17 cellular contexts compared by ENCODE assay signal in the genomic region with DNA sequence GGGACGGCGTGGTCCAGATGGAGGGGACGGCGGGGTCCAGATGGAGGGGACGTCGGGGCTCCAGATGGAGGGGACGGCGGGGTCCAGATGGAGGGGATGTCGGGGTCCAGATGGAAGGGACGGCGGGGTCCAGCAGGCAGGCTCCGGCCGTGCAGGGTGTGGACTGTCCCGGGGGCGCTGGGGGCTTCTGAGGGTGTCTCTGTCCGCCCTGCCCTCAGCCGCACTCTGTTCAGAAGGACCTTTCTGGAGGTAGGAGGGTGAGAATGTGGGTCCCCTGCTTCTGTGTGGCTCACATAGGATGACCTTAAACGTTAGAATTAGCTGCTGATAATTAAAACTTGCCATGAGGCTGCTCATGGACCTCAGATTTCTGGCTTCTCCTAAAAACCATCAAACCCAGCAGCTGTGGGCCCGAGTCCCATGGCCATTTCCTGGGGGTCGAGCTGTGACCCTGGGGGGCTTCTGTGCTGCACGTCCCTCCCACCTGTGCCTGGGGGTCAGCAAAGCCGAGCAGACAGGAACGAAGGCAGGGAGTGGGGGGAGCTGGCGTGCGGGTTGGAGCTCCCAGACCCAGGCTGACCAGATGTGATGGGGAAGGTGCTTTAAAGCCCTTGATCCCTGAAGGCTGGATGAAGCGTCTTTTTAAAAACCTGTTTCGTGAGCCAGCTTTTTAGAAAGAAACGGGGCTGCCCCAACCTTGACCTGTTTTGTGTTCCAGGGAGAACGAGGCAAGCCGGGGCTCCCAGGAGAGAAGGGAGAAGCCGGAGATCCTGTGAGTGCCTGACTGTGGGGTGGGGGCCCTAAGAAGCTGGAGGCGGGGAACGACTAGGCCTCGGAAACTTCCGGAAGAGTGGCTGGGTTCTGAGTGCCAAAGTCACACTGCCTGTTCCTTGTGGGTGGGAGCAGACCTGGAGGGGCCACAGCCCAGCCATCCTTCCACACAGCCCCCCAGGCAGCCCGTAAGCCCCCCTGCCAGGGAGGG. TPM values are rescaled to one million over a fixed set of nuclear protein-coding genes. Genes with fewer than 3 reads are reported as not detected.
DNase-seq lines count a peak whose midpoint lies in the region; ATAC-seq and TF ChIP-seq lines count a peak whose summit lies in the region.
"Had no signal": no experiment of that assay in that cellular context is flagged by ENCODE, and none has a peak within 500 bp of the region (broad histone marks: within the 10 kb centered on the region; RNA-seq: fewer than 3 reads in every experiment).

No MANE protein-coding gene starts in this region.

- H4K91ac ChIP-seq in neuronal stem cell (ENCODE audit: low read depth, low read length, poor library complexity), result no peak overlapping the region

- H3K4ac ChIP-seq in neuronal stem cell (ENCODE audit: low read length), result no peak overlapping the region

- no CpG with 5 or more reads among the region's 36 CpGs for WGBS in neuronal stem cell (ENCODE audit: extremely low coverage in 2 of 2, insufficient read length in 2 of 2, insufficient replicate concordance in 1 of 2), 2 donors

- H4K8ac ChIP-seq in neuronal stem cell (ENCODE audit: low read depth, low read length), result peak overlapping the region; percentile 43

- intact Hi-C loops in left ventricle myocardium superior (cut with micrococcal nuclease), result no loop called here
- intact Hi-C loops in left cardiac atrium (cut with DNase I), result no loop called here
- intact Hi-C loops in uterus (cut with DNase I; ENCODE audit: low total_unique reads), result no loop called here

- peaks cover 84% of the 10 kb centered on the region for H3K36me3 ChIP-seq in adipocyte (ENCODE audit: control insufficient read depth, insufficient read depth, low read length, severe bottlenecking)
- H3K36me3 ChIP-seq in neuronal stem cell (replicated peaks in 1 of 2; ENCODE audit: control insufficient read depth in 2 of 2, insufficient read depth in 2 of 2, low read length in 2 of 2), result peaks cover 8 to 68% of the 10 kb centered on the region in 2 donors
- H3K36me3 ChIP-seq in uterus, result no peaks in the 10 kb centered on the region

- H2BK12ac ChIP-seq in neuronal stem cell (ENCODE audit: low read length), result no peak overlapping the region

- DNase-seq in left ventricle myocardium superior (peak; percentile 25), left cardiac atrium (no peak), adipocyte (ENCODE audit: low read depth) (no peak), neuronal stem cell (ENCODE audit: low spot score) (no peak), uterus (peak; percentile 14 to 15), amniotic stem cell (lab: John Stamatoyannopoulos, UW) (no peak)
- no peak for DNase-seq in activated CD4-positive, CD25-positive, alpha-beta regulatory T cell treated with anti-CD3 and anti-CD28 coated beads, Interleukin-2, amount 50 U/mL, for 72 hours
- DNase-seq: activated CD4-positive, alpha-beta T cell treated with anti-CD3 and anti-CD28 coated beads, Interleukin-2, amount 50 U/mL, for 4 hours; amygdala; effector memory CD4-positive, alpha-beta T cell; GOT3; NCI-H1417 treated with DMSO at 0.1 percent for 48 hours; NCI-H2171; stimulated activated naive CD4-positive, alpha-beta T cell had no signal

- no peak overlapping the region for H2AFZ ChIP-seq in neuronal stem cell (ENCODE audit: low read length)

- H3K18ac ChIP-seq in neuronal stem cell (ENCODE audit: low read length), result no peak overlapping the region

- H3K4me1 ChIP-seq in adipocyte (ENCODE audit: control insufficient read depth, insufficient read depth, low read length) (peaks cover 62% of the 10 kb centered on the region), neuronal stem cell (ENCODE audit: control insufficient read depth in 2 of 2, insufficient read depth in 1 of 2, low read depth in 1 of 2, low read length in 2 of 2) (no peaks in the 10 kb centered on the region), uterus (peaks cover 0 to 6% of the 10 kb centered on the region in 2 donors)

- H3K4me3 ChIP-seq in adipocyte (ENCODE audit: low read length), result no peak overlapping the region
- no peak overlapping the region for H3K4me3 ChIP-seq in neuronal stem cell (ENCODE audit: low read length in 2 of 2)
- no peak overlapping the region for H3K4me3 ChIP-seq in uterus

- no peak overlapping the region for H2BK5ac ChIP-seq in neuronal stem cell (ENCODE audit: low read length)

- H3K27me3 ChIP-seq in adipocyte (replicated peaks; ENCODE audit: control insufficient read depth, insufficient read depth, low read length) (no peaks in the 10 kb centered on the region), neuronal stem cell (ENCODE audit: control insufficient read depth in 3 of 3, insufficient read depth in 3 of 3, low read depth in 1 of 3, low read length in 3 of 3) (no peaks in the 10 kb centered on the region), uterus (no peaks in the 10 kb centered on the region)

- no peak for TF ChIP-seq CTCF in uterus (IDR thresholded peaks at IDR 0.05)

- ATAC-seq in left ventricle myocardium superior (no peak), left cardiac atrium (no peak), esophagus mucosa (no peak)
- ATAC-seq: activated T-cell treated with anti-CD3 and anti-CD28 coated beads, Interleukin-2, amount 50 U/mL, for 72 hours; Panc1 had no signal

- H3K79me1 ChIP-seq in neuronal stem cell (ENCODE audit: low read depth, low read length), result peaks cover 5% of the 10 kb centered on the region

- no peak for TF ChIP-seq POLR2A in uterus (IDR thresholded peaks at IDR 0.05)

- H3K27ac ChIP-seq in neuronal stem cell (replicated peaks; ENCODE audit: low read length) (no peak overlapping the region), uterus (peak overlapping the region; percentile 9 to 78)

- H3K23ac ChIP-seq in neuronal stem cell (ENCODE audit: low read depth, low read length, poor library complexity), result no peak overlapping the region

- H2BK120ac ChIP-seq in neuronal stem cell (ENCODE audit: low read depth, low read length), result no peak overlapping the region

- no peak overlapping the region for H3K14ac ChIP-seq in neuronal stem cell (ENCODE audit: low read length)

- H3K9ac ChIP-seq in adipocyte (ENCODE audit: low read length) (peak overlapping the region; percentile 80), neuronal stem cell (ENCODE audit: low read depth, low read length, poor library complexity) (no peak overlapping the region)

- no peak overlapping the region for H2BK15ac ChIP-seq in neuronal stem cell (ENCODE audit: low read length)

- H2AK5ac ChIP-seq in neuronal stem cell (ENCODE audit: low read depth, low read length), result no peak overlapping the region

- no peak overlapping the region for H3K4me2 ChIP-seq in neuronal stem cell (ENCODE audit: insufficient read depth, low read length, poor library complexity, severe bottlenecking)

- H3K9me3 ChIP-seq in adipocyte (ENCODE audit: control insufficient read depth, low read length), result no peaks in the 10 kb centered on the region
- H3K9me3 ChIP-seq in neuronal stem cell (replicated peaks in 1 of 2; ENCODE audit: control insufficient read depth in 2 of 2, insufficient read depth in 1 of 2, low read depth in 1 of 2, low read length in 2 of 2), result no peaks in the 10 kb centered on the region
- no peaks in the 10 kb centered on the region for H3K9me3 ChIP-seq in uterus

RNA-seq across cellular contexts. Expression of gene COL6A1, which starts 7.1 kb away (rescaled TPM):
- total RNA-seq in left ventricle myocardium superior (188 TPM), left cardiac atrium (100 to 1,000 TPM; 244 to 247 TPM), uterus (1,000 to 10,000 TPM in 1 of 4 donors, 100 to 1,000 TPM in 3; 621 to 1,160 (median 804) TPM), esophagus mucosa (17.8 TPM)
- 54.3 TPM for polyA plus RNA-seq in neuronal stem cell (2013, experiment 1 of 2)
- 53.4 TPM for polyA plus RNA-seq in neuronal stem cell (2013, experiment 2 of 2)

Comparison
In these comparisons a context has a peak if more than half of its experiments do, and no peak if none do; other contexts are left out.
1. DNase-seq: peak in left ventricle myocardium superior (single experiment) and uterus (2 of 2); none in left cardiac atrium (single experiment), adipocyte (single experiment), neuronal stem cell (single experiment), activated CD4-positive, CD25-positive, alpha-beta regulatory T cell treated with anti-CD3 and anti-CD28 coated beads, Interleukin-2, amount 50 U/mL, for 72 hours (single experiment) and amniotic stem cell (single experiment).
2. RNA of gene COL6A1, which starts 7.1 kb away (total RNA-seq): 621 to 1,160 TPM in uterus, 244 to 247 TPM in left cardiac atrium and 188 TPM in left ventricle myocardium superior (single experiment); 17.8 TPM in esophagus mucosa (single experiment); every median in the first group is over 10 times any median in the second.